29 cellular contexts compared by ENCODE assay signal in the genomic region with DNA sequence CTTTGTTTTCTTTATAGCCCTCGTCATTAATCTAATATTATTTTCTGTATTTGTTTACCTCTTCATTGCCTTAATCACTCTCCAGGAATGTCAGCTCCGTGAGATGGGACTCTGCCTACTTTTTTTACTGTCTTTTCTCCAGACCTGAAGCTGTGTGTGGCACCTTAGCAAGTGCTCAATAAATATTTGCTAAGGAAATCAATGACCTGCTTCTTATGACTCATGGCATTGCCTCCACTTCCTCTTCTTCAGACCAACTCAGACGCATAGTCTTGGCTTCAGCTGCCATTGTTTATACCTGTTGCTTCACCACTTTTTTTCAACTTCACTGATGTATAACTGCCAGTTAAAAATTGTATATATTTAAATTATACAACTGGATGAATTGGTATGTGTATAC.
A peak's percentile ranks its signal among the peaks of the same experiment; 100 is the strongest.
DNase-seq lines count a peak whose midpoint lies in the region; ATAC-seq and TF ChIP-seq lines count a peak whose summit lies in the region.
"Had no signal": no experiment of that assay in that cellular context is flagged by ENCODE, and none has a peak within 500 bp of the region (broad histone marks: within the 10 kb centered on the region; RNA-seq: fewer than 3 reads in every experiment).

No MANE protein-coding gene starts in this region.

- no peak overlapping the region for H3K4me3 Mint-ChIP-seq in Calu3 (ENCODE audit: low read depth, unreplicated experiment)
- H3K4me3 Mint-ChIP-seq: activated naive CD8-positive, alpha-beta T cell; activated T-helper 17 cell treated with anti-CD3 and anti-CD28 coated beads, Interleukin-2, amount 50 U/mL, for 72 hours; dendritic cell treated with granulocyte-macrophage colony-stimulating factor and Interleukin-4, amounts not matched to agents 40 ng/mL and 50 ng/mL, for 4 days; neural crest cell; stimulated activated naive CD8-positive, alpha-beta T cell treated with anti-CD3 and anti-CD28 coated beads, Interleukin-15, amount 100 ng/mL, for 72 hours; T-cell had no signal

- no peak overlapping the region for H3K4me3 ChIP-seq in HL-60 (replicated peaks; ENCODE audit: insufficient read depth, low read length)
- H3K4me3 ChIP-seq: ascending aorta, K562, lower lobe of right lung, right lobe of liver, thyroid gland had no signal

- CTCF ChIA-PET in Calu3 (lab: Charles Lee), result interaction anchor here (0.6 kb wide), 1 partner anchor 110 kb away, joined by 3 read pairs; no protein-coding TSS in a partner anchor

- peaks cover 14% of the 10 kb centered on the region for H3K4me1 Mint-ChIP-seq in Calu3 (ENCODE audit: low read depth, unreplicated experiment)
- H3K4me1 Mint-ChIP-seq: neural crest cell; stimulated activated naive CD8-positive, alpha-beta T cell treated with anti-CD3 and anti-CD28 coated beads, Interleukin-15, amount 100 ng/mL, for 72 hours; T-cell had no signal

- H3K27ac ChIP-seq in HL-60 (replicated peaks) (no peak overlapping the region), epithelial cell of prostate (no peak overlapping the region)
- H3K27ac ChIP-seq: ascending aorta, C4-2B, lower lobe of right lung, right lobe of liver, thyroid gland had no signal

- peaks cover 4% of the 10 kb centered on the region for H3K9me3 Mint-ChIP-seq in Calu3 (ENCODE audit: low read depth, unreplicated experiment)

- ATAC-seq in GM19328 (IDR thresholded peaks at IDR 0.05; ENCODE audit: unreplicated experiment) (no peak), HG02678 (IDR thresholded peaks at IDR 0.05; ENCODE audit: unreplicated experiment) (no peak), HG03571 (IDR thresholded peaks at IDR 0.05; ENCODE audit: unreplicated experiment) (no peak)
- ATAC-seq: activated T-helper 17 cell treated with anti-CD3 and anti-CD28 coated beads, Interleukin-2, amount 50 U/mL, for 72 hours; K562; lower lobe of right lung; right lobe of liver; stimulated activated naive CD8-positive, alpha-beta T cell treated with anti-CD3 and anti-CD28 coated beads, Interleukin-15, amount 100 ng/mL, for 72 hours; T-cell had no signal

- intact Hi-C loops in Calu3 (cut with micrococcal nuclease; ENCODE audit: unreplicated experiment), result no loop called here

- H3K27me3 ChIP-seq in HL-60 (ENCODE audit: insufficient read depth, poor library complexity, severe bottlenecking), result no peaks in the 10 kb centered on the region
- H3K27me3 ChIP-seq: ascending aorta, right lobe of liver, thyroid gland had no signal

- H3K27me3 Mint-ChIP-seq in Calu3 (ENCODE audit: unreplicated experiment), result no peaks in the 10 kb centered on the region
- H3K27me3 Mint-ChIP-seq: activated naive CD8-positive, alpha-beta T cell; dendritic cell treated with granulocyte-macrophage colony-stimulating factor and Interleukin-4, amounts not matched to agents 40 ng/mL and 50 ng/mL, for 4 days; stimulated activated naive CD8-positive, alpha-beta T cell treated with anti-CD3 and anti-CD28 coated beads, Interleukin-15, amount 100 ng/mL, for 72 hours; T-cell had no signal

- no peak for TF ChIP-seq CTCF in Calu3 (IDR thresholded peaks at IDR 0.05; ENCODE audit: unreplicated experiment)
- TF ChIP-seq CTCF in HL-60 (IDR thresholded peaks at IDR 0.05; ENCODE audit: insufficient read depth, low read length), result no peak

- no TSS peak for BruUV-seq in Calu3 (replicated peaks; lab: Mats Ljungman, UMichigan)

- H3K36me3 Mint-ChIP-seq in Calu3 (ENCODE audit: insufficient read depth, unreplicated experiment), result no peaks in the 10 kb centered on the region

- peak; percentile 27 for DNase-seq in Calu3
- DNase-seq in HL-60 (ENCODE audit: low read depth in 1 of 2, low spot score in 1 of 2), result peak; percentile 26 to 43
- peak; percentile 23 to 69 for DNase-seq in NOMO-1 (lab: John Stamatoyannopoulos, UW; ENCODE audit: unreplicated experiment in 2 of 2)
- DNase-seq in epithelial cell of prostate (ENCODE audit: low read depth, low spot score), result peak; percentile 20
- no peak for DNase-seq in H4 (ENCODE audit: low spot score)
- DNase-seq: activated CD4-positive, alpha-beta T cell treated with anti-CD3 and anti-CD28 coated beads, Interleukin-2, amount 50 U/mL, for 48 hours; activated CD8-positive, alpha-beta memory T cell treated with anti-CD3 and anti-CD28 coated beads, Interleukin-2, amount 50 U/mL, for 4 hours; caudate nucleus; kidney; lower lobe of right lung; NCI-H1092; NCI-H2029 treated with DMSO at 0.1 percent for 48 hours; NCI-H2227 treated with DMSO at 0.1 percent for 48 hours; NCI-H748 treated with DMSO at 0.1 percent for 48 hours; right lobe of liver; SHP77; stimulated activated naive CD8-positive, alpha-beta T cell treated with anti-CD3 and anti-CD28 coated beads, Interleukin-15, amount 100 ng/mL, for 72 hours; T-cell; thyroid gland had no signal

- H3K27ac Mint-ChIP-seq in Calu3 (ENCODE audit: unreplicated experiment), result peak overlapping the region; percentile 6
- H3K27ac Mint-ChIP-seq: activated naive CD8-positive, alpha-beta T cell; activated T-helper 17 cell treated with anti-CD3 and anti-CD28 coated beads, Interleukin-2, amount 50 U/mL, for 72 hours; dendritic cell treated with granulocyte-macrophage colony-stimulating factor and Interleukin-4, amounts not matched to agents 40 ng/mL and 50 ng/mL, for 4 days; stimulated activated naive CD8-positive, alpha-beta T cell treated with anti-CD3 and anti-CD28 coated beads, Interleukin-15, amount 100 ng/mL, for 72 hours; T-cell had no signal
